In genomic region chr7:111082351-111082750, GRCh38 we compare ENCODE assay signal across 14 cellular contexts. TPM values are rescaled to one million over a fixed set of nuclear protein-coding genes. Genes with fewer than 3 reads are reported as not detected.
DNase-seq lines count a peak whose midpoint lies in the region; ATAC-seq, FAIRE-seq and TF ChIP-seq lines count a peak whose summit lies in the region.
"Had no signal": no experiment of that assay in that cellular context is flagged by ENCODE, and none has a peak within 500 bp of the region (broad histone marks: within the 10 kb centered on the region; RNA-seq: fewer than 3 reads in every experiment).

No MANE protein-coding gene starts in this region.

- no peak for ATAC-seq in activated T-helper 17 cell treated with anti-CD3 and anti-CD28 coated beads, Interleukin-2, amount 50 U/mL, for 72 hours (replicated peaks)
- ATAC-seq in GM21381 (IDR thresholded peaks at IDR 0.05; ENCODE audit: unreplicated experiment): no peak
- ATAC-seq in GM18520 (IDR thresholded peaks at IDR 0.05; ENCODE audit: unreplicated experiment): no peak
- ATAC-seq: gastrocnemius medialis had no signal

- H3K4me3 ChIP-seq in AG09309 (ENCODE audit: control insufficient read depth, low read depth, low read length): no peak overlapping the region
- H3K4me3 ChIP-seq: ascending aorta, gastrocnemius medialis had no signal

- DNase-seq in AG09309 (ENCODE audit: low read depth) (peak; percentile 33), GM19239 (ENCODE audit: insufficient read length, low spot score) (no peak), immature natural killer cell (no peak), NCI-H1930 (lab: John Stamatoyannopoulos, UW) (no peak)
- DNase-seq: Caco-2, gastrocnemius medialis, NCI-H1105 had no signal

- H3K27ac Mint-ChIP-seq in activated T-helper 17 cell treated with anti-CD3 and anti-CD28 coated beads, Interleukin-2, amount 50 U/mL, for 72 hours: peak overlapping the region; percentile 58
- no peak overlapping the region for H3K27ac Mint-ChIP-seq in immature natural killer cell

- H3K27me3 ChIP-seq in layer of hippocampus (ENCODE audit: control insufficient read depth, insufficient read depth, low read length): no peaks in the 10 kb centered on the region
- H3K27me3 ChIP-seq: ascending aorta, gastrocnemius medialis had no signal

- no peaks in the 10 kb centered on the region for H3K36me3 Mint-ChIP-seq in activated T-helper 17 cell treated with anti-CD3 and anti-CD28 coated beads, Interleukin-2, amount 50 U/mL, for 72 hours (ENCODE audit: low read depth)
- no peaks in the 10 kb centered on the region for H3K36me3 Mint-ChIP-seq in immature natural killer cell

- peak; percentile 4 for FAIRE-seq in GM19239 (lab: Jason Lieb, UNC)
- FAIRE-seq: H1, TTC549 had no signal

- peaks cover 51% of the 10 kb centered on the region for H3K4me1 Mint-ChIP-seq in activated T-helper 17 cell treated with anti-CD3 and anti-CD28 coated beads, Interleukin-2, amount 50 U/mL, for 72 hours
- H3K4me1 Mint-ChIP-seq in immature natural killer cell: peaks cover 22 to 29% of the 10 kb centered on the region in 2 donors

- H3K4me3 Mint-ChIP-seq in activated T-helper 17 cell treated with anti-CD3 and anti-CD28 coated beads, Interleukin-2, amount 50 U/mL, for 72 hours: peak overlapping the region; percentile 48
- peak overlapping the region in 2 of 5 donors; percentile 12 to 20 for H3K4me3 Mint-ChIP-seq in immature natural killer cell

- H3K27ac ChIP-seq in layer of hippocampus (ENCODE audit: low read depth, low read length): peak overlapping the region; percentile 15
- H3K27ac ChIP-seq: ascending aorta, gastrocnemius medialis had no signal

- no peak for TF ChIP-seq CTCF in AG09309 (IDR thresholded peaks at IDR 0.05; ENCODE audit: control insufficient read depth, insufficient read depth, low read depth, low read length, missing control alignments)

- no peaks in the 10 kb centered on the region for H3K9me3 Mint-ChIP-seq in activated T-helper 17 cell treated with anti-CD3 and anti-CD28 coated beads, Interleukin-2, amount 50 U/mL, for 72 hours
- H3K9me3 Mint-ChIP-seq in immature natural killer cell: no peaks in the 10 kb centered on the region

- H3K27me3 Mint-ChIP-seq in activated T-helper 17 cell treated with anti-CD3 and anti-CD28 coated beads, Interleukin-2, amount 50 U/mL, for 72 hours: no peaks in the 10 kb centered on the region
- H3K27me3 Mint-ChIP-seq in immature natural killer cell (ENCODE audit: low read depth in 3 of 3): no peaks in the 10 kb centered on the region

RNA-seq across cellular contexts. Expression of gene LRRN3, which starts 8.6 kb away (rescaled TPM):
- total RNA-seq in activated T-helper 17 cell treated with anti-CD3 and anti-CD28 coated beads, Interleukin-2, amount 50 U/mL, for 72 hours: 10 to 100 TPM in 1 of 2 donors, 1 to 10 TPM in 1; 9.6 to 30.4 TPM
- under 1 TPM in 2 of 3 donors, not detected in 1; 0.07 to 0.16 TPM for polyA plus RNA-seq in immature natural killer cell
